8 cellular contexts compared by ENCODE assay signal in the genomic region with DNA sequence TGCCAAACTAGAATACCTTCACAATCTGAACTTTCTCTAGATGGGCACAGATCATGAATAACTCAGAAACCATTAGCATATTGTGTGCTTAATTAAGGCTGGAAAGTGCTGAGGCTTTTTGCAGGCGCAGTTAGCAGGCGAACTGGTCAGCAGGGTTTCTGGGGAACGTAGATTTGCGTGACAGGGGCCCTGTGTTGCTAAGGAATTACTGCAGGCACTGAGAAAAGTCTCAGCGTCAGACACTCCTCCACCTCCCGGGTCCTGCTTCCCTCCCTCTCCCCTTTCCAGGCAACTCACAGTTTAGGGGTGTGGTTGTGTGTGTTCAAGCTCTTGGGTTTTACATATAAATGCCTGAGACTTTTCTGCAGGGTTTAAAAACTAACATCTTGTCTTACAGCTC. TPM values are rescaled to one million over a fixed set of nuclear protein-coding genes. Genes with fewer than 3 reads are reported as not detected.
A peak's percentile ranks its signal among the peaks of the same experiment; 100 is the strongest.
DNase-seq lines count a peak whose midpoint lies in the region; ATAC-seq and TF ChIP-seq lines count a peak whose summit lies in the region.

No MANE protein-coding gene starts in this region.

- ATAC-seq in GM19397 (IDR thresholded peaks at IDR 0.05; ENCODE audit: unreplicated experiment) (no peak), HG03432 (IDR thresholded peaks at IDR 0.05; ENCODE audit: unreplicated experiment) (no peak)

- H3K4me3 Mint-ChIP-seq in activated CD4-positive, alpha-beta memory T cell treated with anti-CD3 and anti-CD28 coated beads, Interleukin-2, amount 10 ng/mL, durations not matched to agents 7 days and 5 days: peak overlapping the region; percentile 85

- no peaks in the 10 kb centered on the region for H3K27me3 ChIP-seq in sigmoid colon

- peaks cover 0 to 56% (median 46%) of the 10 kb centered on the region in 4 donors for H3K4me1 ChIP-seq in sigmoid colon

- no peaks in the 10 kb centered on the region for H3K9me3 ChIP-seq in sigmoid colon

- CTCF ChIA-PET in activated CD4-positive, alpha-beta memory T cell treated with anti-CD3 and anti-CD28 coated beads, Interleukin-2, amount 10 ng/mL, durations not matched to agents 7 days and 5 days (lab: Charles Lee): interaction anchor here (1.3 to 7.2 kb wide), 3 partner anchors 17 to 95 kb away, joined by 4 to 67 read pairs (median 5); no protein-coding TSS in a partner anchor

- no peaks in the 10 kb centered on the region for H3K9me3 Mint-ChIP-seq in activated CD4-positive, alpha-beta memory T cell treated with anti-CD3 and anti-CD28 coated beads, Interleukin-2, amount 10 ng/mL, durations not matched to agents 7 days and 5 days

- peaks cover 61% of the 10 kb centered on the region for H3K4me1 Mint-ChIP-seq in activated CD4-positive, alpha-beta memory T cell treated with anti-CD3 and anti-CD28 coated beads, Interleukin-2, amount 10 ng/mL, durations not matched to agents 7 days and 5 days

- POLR2A ChIA-PET in activated CD4-positive, alpha-beta memory T cell treated with anti-CD3 and anti-CD28 coated beads, Interleukin-2, amount 10 ng/mL, durations not matched to agents 7 days and 5 days (lab: Charles Lee): interaction anchor here (0.7 to 10.5 kb wide), 12 partner anchors 9 to 301 kb away, joined by 3 to 106 read pairs (median 8); no protein-coding TSS in a partner anchor

- no peak for TF ChIP-seq EP300 in sigmoid colon (IDR thresholded peaks at IDR 0.05)

- peaks cover 0 to 16% (median 3%) of the 10 kb centered on the region in 4 donors for H3K36me3 ChIP-seq in sigmoid colon

- peaks cover 58% of the 10 kb centered on the region for H3K36me3 Mint-ChIP-seq in activated CD4-positive, alpha-beta memory T cell treated with anti-CD3 and anti-CD28 coated beads, Interleukin-2, amount 10 ng/mL, durations not matched to agents 7 days and 5 days (ENCODE audit: low read depth)

- H3K27ac ChIP-seq in sigmoid colon: peak overlapping the region; percentile 97 to 100 (median 98)

- no peaks in the 10 kb centered on the region for H3K27me3 Mint-ChIP-seq in activated CD4-positive, alpha-beta memory T cell treated with anti-CD3 and anti-CD28 coated beads, Interleukin-2, amount 10 ng/mL, durations not matched to agents 7 days and 5 days

- TF ChIP-seq POLR2A in sigmoid colon (IDR thresholded peaks at IDR 0.05): no peak

- peak overlapping the region; percentile 0; the same call in 1 of the 2 replicates for H3K4me3 ChIP-seq in AG09309 (ENCODE audit: control insufficient read depth, low read depth, low read length)
- H3K4me3 ChIP-seq in sigmoid colon: peak overlapping the region; percentile 62 to 95 (median 82)

- H3K27ac Mint-ChIP-seq in activated CD4-positive, alpha-beta memory T cell treated with anti-CD3 and anti-CD28 coated beads, Interleukin-2, amount 10 ng/mL, durations not matched to agents 7 days and 5 days: peak overlapping the region; percentile 96

- intact Hi-C loops in sigmoid colon (cut with DNase I): no loop called here

- DNase-seq in AG09309 (ENCODE audit: low read depth) (no peak), H4 (ENCODE audit: low spot score) (peak; percentile 70), glomerular visceral epithelial cell (ENCODE audit: extremely low spot score) (peak; percentile 66), sigmoid colon (peak; percentile 70), NCI-H2029 treated with DMSO at 0.1 percent for 48 hours (lab: John Stamatoyannopoulos, UW) (no peak)
- DNase-seq in activated CD4-positive, alpha-beta memory T cell treated with anti-CD3 and anti-CD28 coated beads, Interleukin-2, amount 10 ng/mL, durations not matched to agents 7 days and 5 days: no peak

- 21% methylated on average over 6 of the region's 6 CpGs for WGBS in sigmoid colon, 2 donors

- TF ChIP-seq CTCF in AG09309 (IDR thresholded peaks at IDR 0.05; ENCODE audit: control insufficient read depth, insufficient read depth, low read depth, low read length, missing control alignments) (no peak), sigmoid colon (IDR thresholded peaks at IDR 0.05) (no peak)

RNA-seq across cellular contexts. Expression of a gene that starts 2.2 kb away (rescaled TPM):
- 0.94 and 3.3 TPM in 2 replicates for total RNA-seq in H4 (2014; rRNA removed; shearing (Covaris generic))
- 10 to 100 TPM; 39.5 to 40.3 TPM for total RNA-seq in activated CD4-positive, alpha-beta memory T cell treated with anti-CD3 and anti-CD28 coated beads, Interleukin-2, amount 10 ng/mL, durations not matched to agents 7 days and 5 days
- total RNA-seq in sigmoid colon: 10 to 100 TPM; 13.6 to 66.5 (median 17.2) TPM
- polyA plus RNA-seq in sigmoid colon: 10 to 100 TPM in 1 of 3 donors, 1 to 10 TPM in 2; 6.0 to 17.5 (median 7.2) TPM

Comparison
In these comparisons a context has a peak if more than half of its experiments do, and no peak if none do; other contexts are left out.
1. DNase-seq: peak in H4 (single experiment), glomerular visceral epithelial cell (single experiment) and sigmoid colon (single experiment); none in AG09309 (single experiment), activated CD4-positive, alpha-beta memory T cell treated with anti-CD3 and anti-CD28 coated beads, Interleukin-2, amount 10 ng/mL, durations not matched to agents 7 days and 5 days (single experiment) and NCI-H2029 treated with DMSO at 0.1 percent for 48 hours (single experiment).